In the genomic region with DNA sequence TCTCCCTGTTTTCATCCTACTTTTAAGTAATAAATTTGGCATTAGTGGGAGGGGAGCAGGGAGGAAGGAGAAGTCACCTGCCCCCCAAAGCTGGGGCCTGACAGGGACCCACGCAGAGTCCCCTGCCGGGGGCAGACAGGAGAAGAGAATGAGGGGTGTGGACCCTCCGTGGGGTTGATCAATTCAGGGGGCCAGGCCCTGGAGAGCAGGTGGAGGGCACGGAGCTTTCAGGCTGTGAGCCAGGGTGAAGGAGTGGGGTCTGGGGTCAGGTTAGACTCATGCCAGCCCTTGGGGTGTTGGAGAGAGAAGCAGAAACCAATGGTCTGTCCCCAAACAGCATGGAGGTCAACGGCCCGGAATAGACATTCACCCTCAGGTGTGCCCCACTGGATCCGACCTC, we compare ENCODE assay signal across 8 cellular contexts. TPM values are rescaled to one million over a fixed set of nuclear protein-coding genes. Genes with fewer than 3 reads are reported as not detected.
DNase-seq lines count a peak whose midpoint lies in the region; TF ChIP-seq lines count a peak whose summit lies in the region.
"Not testable (repeated sequence)": the region's sequence is repeated elsewhere in the genome, so short reads cannot be mapped to it uniquely, and the experiment has no call there.

No MANE protein-coding gene starts in this region.

- not testable (repeated sequence) for H3K9me2 ChIP-seq in SK-N-SH

- H3K36me3 ChIP-seq in BE2C; SK-N-SH (replicated peaks in 1 of 2; ENCODE audit: control insufficient read depth in 1 of 2, insufficient read depth in 2 of 2, low read length in 1 of 2); cardiac muscle cell; ovary: not testable (repeated sequence)

- not testable (repeated sequence) for H2BK15ac ChIP-seq in H9 (ENCODE audit: low read depth, low read length)

- H3K36me3 Mint-ChIP-seq in H9 (ENCODE audit: insufficient read depth in 1 of 3, low read depth in 3 of 3) (peaks cover 0 to 14% (median 14%) of the 10 kb centered on the region in 3 experiments; a peak in 4 of 7 replicates), brain (peaks cover 18% of the 10 kb centered on the region)
- not testable (repeated sequence) for H3K36me3 Mint-ChIP-seq in activated T-cell treated with anti-CD3 and anti-CD28 coated beads, Interleukin-2, amount 50 U/mL, for 24 hours (ENCODE audit: low read depth); mesothelial cell of epicardium

- not testable (repeated sequence) for TF ChIP-seq POLR2A in ovary (IDR thresholded peaks at IDR 0.05)

- not testable (repeated sequence) for H3K9me3 Mint-ChIP-seq in H9; activated T-cell treated with anti-CD3 and anti-CD28 coated beads, Interleukin-2, amount 50 U/mL, for 24 hours; brain; mesothelial cell of epicardium

- H2BK120ac ChIP-seq in H9 (ENCODE audit: low read depth, low read length, poor library complexity, severe bottlenecking): not testable (repeated sequence)

- not testable (repeated sequence) for H3K27me3 ChIP-seq in BE2C; H9 (ENCODE audit: insufficient read depth, low read length); SK-N-SH (ENCODE audit: insufficient read depth); cardiac muscle cell; ovary

- H2BK20ac ChIP-seq in H9 (ENCODE audit: low read depth, low read length, poor library complexity, severe bottlenecking): not testable (repeated sequence)

- POLR2A ChIA-PET in SK-N-SH (lab: Yijun Ruan, JAX): not testable (repeated sequence)

- DNase-seq in BE2C; H9; SK-N-SH; activated T-cell treated with anti-CD3 and anti-CD28 coated beads, Interleukin-2, amount 50 U/mL, for 24 hours; cardiac muscle cell (ENCODE audit: low read depth in 1 of 2, low spot score in 1 of 2); mesothelial cell of epicardium (ENCODE audit: low spot score in 2 of 2, unreplicated experiment in 2 of 2); ovary: not testable (repeated sequence)

- no CpG with 5 or more reads among the region's 7 CpGs for WGBS in H9 (ENCODE audit: extremely low coverage, insufficient read length, low lambda C conversion rate)
- 88% methylated on average over 7 of the region's 7 CpGs for WGBS in SK-N-SH (ENCODE audit: low lambda C conversion rate)
- 46 to 54% (median 54%) methylated on average over 7 of the region's 7 CpGs for WGBS in ovary, 3 donors

- H3K4me3 Mint-ChIP-seq in H9 (peak overlapping the region; percentile 85 to 93), brain (peak overlapping the region; percentile 92 to 99 (median 98)), mesothelial cell of epicardium (peak overlapping the region; percentile 84)
- H3K4me3 Mint-ChIP-seq in activated T-cell treated with anti-CD3 and anti-CD28 coated beads, Interleukin-2, amount 50 U/mL, for 24 hours: peak overlapping the region; percentile 76

- H3K79me2 ChIP-seq in H9 (ENCODE audit: insufficient read depth, low read length): peaks cover 41% of the 10 kb centered on the region
- not testable (repeated sequence) for H3K79me2 ChIP-seq in SK-N-SH (ENCODE audit: insufficient read depth)

- TF ChIP-seq RAD21 in SK-N-SH (IDR thresholded peaks at IDR 0.05; ENCODE audit: low read length): not testable (repeated sequence)

- not testable (repeated sequence) for H3K27me3 Mint-ChIP-seq in H9 (ENCODE audit: low read depth); mesothelial cell of epicardium (ENCODE audit: low read depth)
- peaks cover 21% of the 10 kb centered on the region for H3K27me3 Mint-ChIP-seq in activated T-cell treated with anti-CD3 and anti-CD28 coated beads, Interleukin-2, amount 50 U/mL, for 24 hours
- H3K27me3 Mint-ChIP-seq in brain: peaks cover 12% of the 10 kb centered on the region

- not testable (repeated sequence) for H2AFZ ChIP-seq in H9 (ENCODE audit: low read length); SK-N-SH (ENCODE audit: low read depth)

- H3K4me3 ChIP-seq in BE2C (ENCODE audit: low read depth, low read length): peak overlapping the region; percentile 59
- not testable (repeated sequence) for H3K4me3 ChIP-seq in SK-N-SH (ENCODE audit: low read depth in 2 of 2, low read length in 1 of 2)
- H3K4me3 ChIP-seq in cardiac muscle cell: peak overlapping the region; percentile 93
- peak overlapping the region; percentile 71 for H3K4me3 ChIP-seq in ovary

- H4K8ac ChIP-seq in H9 (replicated peaks; ENCODE audit: insufficient read length, low read depth, low read length): not testable (repeated sequence)

- H3K23ac ChIP-seq in H9 (ENCODE audit: insufficient read length, low read depth, low read length): not testable (repeated sequence)

- CTCF ChIA-PET in SK-N-SH (lab: Yijun Ruan, JAX): not testable (repeated sequence)

- H4K5ac ChIP-seq in H9 (ENCODE audit: insufficient read length, low read depth, low read length): not testable (repeated sequence)

- H3K4me1 ChIP-seq in BE2C; H9 (ENCODE audit: insufficient read depth, low read length); SK-N-SH (ENCODE audit: control insufficient read depth in 1 of 2, insufficient read depth in 2 of 2, low read depth in 1 of 2, low read length in 1 of 2); cardiac muscle cell (ENCODE audit: low read depth); ovary (ENCODE audit: insufficient read depth): not testable (repeated sequence)

- peak overlapping the region; percentile 96 to 97 (median 96) for H3K27ac Mint-ChIP-seq in H9
- H3K27ac Mint-ChIP-seq in activated T-cell treated with anti-CD3 and anti-CD28 coated beads, Interleukin-2, amount 50 U/mL, for 24 hours: peak overlapping the region; percentile 34
- H3K27ac Mint-ChIP-seq in brain: peak overlapping the region; percentile 85 to 99 (median 92)
- H3K27ac Mint-ChIP-seq in mesothelial cell of epicardium: peak overlapping the region; percentile 90

- H3K14ac ChIP-seq in H9 (ENCODE audit: insufficient read depth, low read length): not testable (repeated sequence)

- not testable (repeated sequence) for H3K9ac ChIP-seq in H9 (ENCODE audit: extremely low read depth, insufficient read length, low read length); SK-N-SH

- not testable (repeated sequence) for TF ChIP-seq EP300 in SK-N-SH (IDR thresholded peaks at IDR 0.05; ENCODE audit: borderline replicate concordance in 1 of 2, low read depth in 1 of 2, low read length in 1 of 2); ovary (IDR thresholded peaks at IDR 0.05)

- not testable (repeated sequence) for H3K27ac ChIP-seq in H9 (ENCODE audit: insufficient read length, low read depth, low read length); SK-N-SH (ENCODE audit: low read depth in 2 of 2, low read length in 1 of 2); cardiac muscle cell; ovary

- not testable (repeated sequence) for TF ChIP-seq CTCF in BE2C (IDR thresholded peaks at IDR 0.05; ENCODE audit: low read depth, low read length); H9 (conservative IDR thresholded peaks at IDR 0.05); SK-N-SH (IDR thresholded peaks at IDR 0.05); brain (conservative IDR thresholded peaks at IDR 0.05); cardiac muscle cell (IDR thresholded peaks at IDR 0.05; ENCODE audit: low read depth, low read length); mesothelial cell of epicardium (IDR thresholded peaks at IDR 0.05; ENCODE audit: unreplicated experiment); ovary (IDR thresholded peaks at IDR 0.05)

- not testable (repeated sequence) for H4K91ac ChIP-seq in H9 (ENCODE audit: insufficient read length, low read depth, low read length)

- not testable (repeated sequence) for H3K56ac ChIP-seq in H9 (ENCODE audit: insufficient read length, low read depth, low read length)

- not testable (repeated sequence) for H2BK5ac ChIP-seq in H9 (ENCODE audit: insufficient read length, low read length)

- not testable (repeated sequence) for H3K79me1 ChIP-seq in H9 (ENCODE audit: insufficient read depth, low read depth, low read length, poor library complexity, severe bottlenecking)

- not testable (repeated sequence) for H3K4ac ChIP-seq in H9 (ENCODE audit: low read depth, low read length)

- H3K23me2 ChIP-seq in H9 (ENCODE audit: insufficient read length, low read depth, low read length, poor library complexity, severe bottlenecking): peaks cover 10% of the 10 kb centered on the region

- H3T11ph ChIP-seq in H9 (ENCODE audit: low read length): not testable (repeated sequence)

- H3K18ac ChIP-seq in H9 (ENCODE audit: insufficient read length, low read depth, low read length): not testable (repeated sequence)

- intact Hi-C loops in ovary (cut with DNase I): not testable (repeated sequence)

- H3K9me3 ChIP-seq in BE2C; H9 (ENCODE audit: control insufficient read depth, low read depth, low read length); SK-N-SH; cardiac muscle cell (ENCODE audit: low read depth); ovary: not testable (repeated sequence)

- not testable (repeated sequence) for H2BK12ac ChIP-seq in H9 (ENCODE audit: insufficient read length, low read depth, low read length)

- not testable (repeated sequence) for H4K20me1 ChIP-seq in H9 (ENCODE audit: control insufficient read depth, insufficient read depth, insufficient read length); SK-N-SH (ENCODE audit: insufficient read depth)

- not testable (repeated sequence) for H2AK5ac ChIP-seq in H9 (ENCODE audit: insufficient read length, low read length)

- peak overlapping the region; percentile 40 for H3K4me2 ChIP-seq in H9 (ENCODE audit: insufficient read depth, insufficient read length, low read length)
- H3K4me2 ChIP-seq in SK-N-SH: not testable (repeated sequence)

- H3K4me1 Mint-ChIP-seq in H9 (peaks cover 41 to 52% of the 10 kb centered on the region in 2 experiments), brain (peaks cover 58% of the 10 kb centered on the region), mesothelial cell of epicardium (peaks cover 18% of the 10 kb centered on the region)
- peaks cover 52% of the 10 kb centered on the region for H3K4me1 Mint-ChIP-seq in activated T-cell treated with anti-CD3 and anti-CD28 coated beads, Interleukin-2, amount 50 U/mL, for 24 hours (ENCODE audit: low read depth)

- not testable (repeated sequence) for H3F3A ChIP-seq in SK-N-SH (replicated peaks; ENCODE audit: insufficient read depth)

RNA-seq across cellular contexts. Expression of a gene that starts 1.8 kb away (rescaled TPM):
- polyA plus RNA-seq in BE2C (2012; ENCODE audit: insufficient read depth, insufficient read length, low read depth): 69.0 TPM
- 116 and 117 TPM in 2 replicates for total RNA-seq in H9 (2021)
- 13.4 TPM in 2 replicates for polyA plus RNA-seq in SK-N-SH (2012; rRNA removed)
- polyA plus RNA-seq in SK-N-SH (2012; cell fraction: cytosol; rRNA removed): 4.6 and 7.8 TPM in 2 replicates
- polyA plus RNA-seq in SK-N-SH (2012; cell fraction: nucleus; rRNA removed): 30.2 and 34.8 TPM in 2 replicates
- polyA plus RNA-seq in brain (ENCODE audit: insufficient read depth, low read depth, low replicate concordance): 78.5 TPM
- 26.6 and 55.8 TPM in 2 replicates for total RNA-seq in cardiac muscle cell
- 19.6 and 35.2 TPM in 2 replicates for polyA plus RNA-seq in cardiac muscle cell
- 97.9 to 106 TPM (median 102 TPM) in 3 replicates for total RNA-seq in mesothelial cell of epicardium
- 10 to 100 TPM in 5 of 7 donors, 1 to 10 TPM in 2; 4.1 to 36.8 (median 22.5) TPM for total RNA-seq in ovary
- polyA plus RNA-seq in ovary: 1 to 10 TPM; 2.1 to 6.7 TPM

Comparison
In these comparisons a context has a peak if more than half of its experiments do, and no peak if none do; other contexts are left out.
1. H3K27ac Mint-ChIP-seq: peak in every context shown above with its lines; median percentile 96 in H9; 92 in brain; 90 in mesothelial cell of epicardium; 34 in activated T-cell treated with anti-CD3 and anti-CD28 coated beads, Interleukin-2, amount 50 U/mL, for 24 hours.